Comparison of ENCODE assay signal across 8 cellular contexts in genomic region chr6:41921712-41921998, GRCh38. TPM values are rescaled to one million over a fixed set of nuclear protein-coding genes. Genes with fewer than 3 reads are reported as not detected.
DNase-seq lines count a peak whose midpoint lies in the region; ATAC-seq and TF ChIP-seq lines count a peak whose summit lies in the region.

No MANE protein-coding gene starts in this region.

- 0% methylated on average over 18 of the region's 20 CpGs; no CpG with 5 or more reads in 1 of the 2 experiments for WGBS in IMR-90 (ENCODE audit: extremely low coverage in 2 of 2, insufficient read length in 1 of 2), 2 experiments

- intact Hi-C loops in IMR-90 (cut with micrococcal nuclease): loop anchor here (2.0 to 5.0 kb wide), 3 partner anchors 75 to 135 kb away; partner anchors contain the start of gene TOMM6
- intact Hi-C loops in tibial artery (cut with DNase I; ENCODE audit: low total_unique reads): loop anchor here (5.0 kb wide), 1 partner anchor 121 kb away; no protein-coding TSS in a partner anchor

- POLR2A ChIA-PET in IMR-90 (lab: Charles Lee; ENCODE audit: unreplicated experiment): no interaction called here

- no peak for TF ChIP-seq CTCF in IMR-90 (conservative IDR thresholded peaks at IDR 0.05; ENCODE audit: low read depth, low read length)
- no peak for TF ChIP-seq CTCF in astrocyte of the cerebellum (IDR thresholded peaks at IDR 0.05; ENCODE audit: low read depth, low read length, missing control alignments)
- TF ChIP-seq CTCF in tibial artery (IDR thresholded peaks at IDR 0.05): no peak

- peak overlapping the region; percentile 68 for H3K56ac ChIP-seq in IMR-90 (ENCODE audit: extremely low read depth, insufficient read depth, low read length)

- H4K91ac ChIP-seq in IMR-90 (ENCODE audit: insufficient read depth, low read depth, low read length): peak overlapping the region; percentile 55

- H2BK5ac ChIP-seq in IMR-90 (ENCODE audit: low read depth, low read length, poor library complexity, severe bottlenecking): peak overlapping the region; percentile 64

- H3K4me3 ChIP-seq in IMR-90 (ENCODE audit: insufficient read depth, low read depth, low read length): peak overlapping the region; percentile 93
- peak overlapping the region; percentile 83 for H3K4me3 ChIP-seq in astrocyte of the cerebellum (ENCODE audit: low read depth, low read length)
- peak overlapping the region; percentile 80 to 81 for H3K4me3 ChIP-seq in tibial artery

- in situ Hi-C loops in IMR-90 (cut with MboI; ENCODE audit: low sequenced_read_pairs): no loop called here
- in situ Hi-C loops in astrocyte of the cerebellum (cut with HindIII; ENCODE audit: low sequenced_read_pairs): no loop called here

- dilution Hi-C loops in IMR-90 (cut with HindIII; ENCODE audit: low sequenced_read_pairs, unreplicated experiment): loop anchor here (10.0 kb wide), 1 partner anchor 123 kb away; no protein-coding TSS in a partner anchor

- H2AFZ ChIP-seq in IMR-90 (replicated peaks; ENCODE audit: low read length, poor library complexity): peak overlapping the region; percentile 99

- DNase-seq in IMR-90 (no peak), astrocyte of the cerebellum (ENCODE audit: low read depth) (no peak), left lobe of liver (ENCODE audit: low spot score) (no peak), tibial artery (no peak), amniotic stem cell (lab: John Stamatoyannopoulos, UW) (no peak), NCI-H2029 treated with DMSO at 0.1 percent for 48 hours (lab: John Stamatoyannopoulos, UW) (no peak)

- H3K9me1 ChIP-seq in IMR-90 (ENCODE audit: insufficient read depth, low read length): peaks cover 15% of the 10 kb centered on the region

- peak overlapping the region; percentile 82 for H3K23ac ChIP-seq in IMR-90 (ENCODE audit: low read depth, low read length)

- H3K9me3 ChIP-seq in IMR-90 (ENCODE audit: control insufficient read depth, insufficient read depth, low read length) (no peaks in the 10 kb centered on the region), tibial artery (no peaks in the 10 kb centered on the region)

- no peak overlapping the region for H2BK20ac ChIP-seq in IMR-90 (ENCODE audit: low read depth, low read length)

- TF ChIP-seq POLR2A in GM18505 (IDR thresholded peaks at IDR 0.05; ENCODE audit: borderline replicate concordance, extremely low read depth, insufficient read depth, insufficient read length) (no peak), IMR-90 (IDR thresholded peaks at IDR 0.05; ENCODE audit: low read depth, low read length) (no peak)

- BruUV-seq in IMR-90 (replicated peaks; lab: Mats Ljungman, UMichigan): no TSS peak

- H4K5ac ChIP-seq in IMR-90 (ENCODE audit: low read depth, low read length): peak overlapping the region; percentile 46; the same call in 1 of the 2 replicates

- H4K20me1 ChIP-seq in IMR-90 (ENCODE audit: insufficient read depth, low read length): peaks cover 11% of the 10 kb centered on the region

- H3K9ac ChIP-seq in IMR-90 (ENCODE audit: low read depth, low read length): peak overlapping the region; percentile 74

- peaks cover 16 to 64% of the 10 kb centered on the region in 2 experiments for H3K79me1 ChIP-seq in IMR-90 (ENCODE audit: low read depth in 1 of 2, low read length in 2 of 2)

- H3K36me3 ChIP-seq in IMR-90 (ENCODE audit: control insufficient read depth, insufficient read depth, low read length) (0 out of 2 replicates have a peak, but pooled peaks cover 5% of the 10 kb centered on the region), tibial artery (peaks cover 0 to 13% (median 1%) of the 10 kb centered on the region in 3 donors)

- H3K4ac ChIP-seq in IMR-90 (ENCODE audit: low read depth, low read length): peak overlapping the region; percentile 78

- H3K18ac ChIP-seq in IMR-90 (ENCODE audit: low read depth, low read length): no peak overlapping the region

- CTCF ChIA-PET in IMR-90 (lab: Yijun Ruan, JAX): interaction anchor here (0.9 to 1.5 kb wide), 6 partner anchors 17 to 134 kb away, joined by 3 to 6 read pairs (median 4); partner anchors contain the start of gene TOMM6

- H2AK9ac ChIP-seq in IMR-90 (replicated peaks; ENCODE audit: low read depth, low read length, poor library complexity): peak overlapping the region; percentile 100

- TF ChIP-seq RAD21 in IMR-90 (IDR thresholded peaks at IDR 0.05; ENCODE audit: low read length): no peak

- H3K27ac ChIP-seq in IMR-90 (ENCODE audit: insufficient read depth, low read length): peak overlapping the region; percentile 76
- H3K27ac ChIP-seq in tibial artery: peak overlapping the region; percentile 87 to 93

- peak overlapping the region; percentile 74 to 98; a peak in 3 of 4 replicates for H4K8ac ChIP-seq in IMR-90 (ENCODE audit: low read depth in 2 of 2, low read length in 2 of 2)

- peak overlapping the region; percentile 80 for H3K4me2 ChIP-seq in IMR-90 (ENCODE audit: low read depth, low read length)

- H2BK15ac ChIP-seq in IMR-90 (ENCODE audit: low read depth, low read length): 0 out of 3 replicates have a peak overlapping the region, but pooled peaks have one; percentile 4

- H3K27me3 ChIP-seq in IMR-90 (ENCODE audit: control insufficient read depth, insufficient read depth, low read length) (no peaks in the 10 kb centered on the region), tibial artery (no peaks in the 10 kb centered on the region)

- peak overlapping the region; percentile 67 for H2AK5ac ChIP-seq in IMR-90 (ENCODE audit: low read depth, low read length)

- peak overlapping the region; percentile 51; the same call in 1 of the 2 replicates for H3K14ac ChIP-seq in IMR-90 (replicated peaks; ENCODE audit: low read depth, low read length)

- peak; percentile 7 for ATAC-seq in GM18505 (IDR thresholded peaks at IDR 0.05; ENCODE audit: unreplicated experiment)
- ATAC-seq in IMR-90 (ENCODE audit: low read depth): peak; percentile 9
- peak; percentile 38 for ATAC-seq in left lobe of liver
- no peak for ATAC-seq in HG03378 (IDR thresholded peaks at IDR 0.05; ENCODE audit: unreplicated experiment)

- peak overlapping the region; percentile 28 for H2BK120ac ChIP-seq in IMR-90 (ENCODE audit: low read depth, low read length)

- peaks cover 10% of the 10 kb centered on the region for H3K4me1 ChIP-seq in IMR-90 (ENCODE audit: control insufficient read depth, insufficient read depth, low read length)
- H3K4me1 ChIP-seq in tibial artery: peaks cover 0 to 56% (median 38%) of the 10 kb centered on the region in 4 donors

TF ChIP-seq in IMR-90, 13 proteins besides CTCF, POLR2A, EP300 and RAD21:
- no peak for TF ChIP-seq USF2 (IDR thresholded peaks at IDR 0.05; ENCODE audit: low read depth, low read length)
- TF ChIP-seq CEBPB (IDR thresholded peaks at IDR 0.05; ENCODE audit: low read depth, low read length): no peak
- TF ChIP-seq CHD1 (IDR thresholded peaks at IDR 0.05; ENCODE audit: low read depth, low read length): no peak

RNA-seq across cellular contexts. Expression of gene BYSL, which starts 0.4 kb away (rescaled TPM):
- total RNA-seq in IMR-90 (2012; rRNA removed): 25.3 and 26.7 TPM in 2 replicates
- polyA plus RNA-seq in IMR-90 (2012; rRNA removed): 35.5 and 36.3 TPM in 2 replicates
- 23.5 and 24.9 TPM in 2 replicates for polyA plus RNA-seq in IMR-90 (2012; cell fraction: cytosol; rRNA removed)
- polyA plus RNA-seq in IMR-90 (2012; cell fraction: nucleus; rRNA removed; ENCODE audit: low replicate concordance): 29.1 and 39.6 TPM in 2 replicates
- total RNA-seq in left lobe of liver: 5.3 TPM

RNA-seq across cellular contexts. Expression of gene MED20, which starts 0.7 kb away (rescaled TPM):
- total RNA-seq in IMR-90 (2012; rRNA removed) (35.6 and 38.2 TPM in 2 replicates), left lobe of liver (9.4 TPM)
- 22.0 and 24.8 TPM in 2 replicates for polyA plus RNA-seq in IMR-90 (2012; rRNA removed)
- polyA plus RNA-seq in IMR-90 (2012; cell fraction: cytosol; rRNA removed): 16.4 and 20.3 TPM in 2 replicates
- 14.3 and 22.5 TPM in 2 replicates for polyA plus RNA-seq in IMR-90 (2012; cell fraction: nucleus; rRNA removed; ENCODE audit: low replicate concordance)

RNA-seq across cellular contexts. Expression of gene CCND3, which starts 20.0 kb away (rescaled TPM):
- total RNA-seq in IMR-90 (2012; rRNA removed) (19.2 and 19.4 TPM in 2 replicates), left lobe of liver (14.7 TPM)
- 61.9 and 63.8 TPM in 2 replicates for polyA plus RNA-seq in IMR-90 (2012; rRNA removed)
- 61.9 and 75.8 TPM in 2 replicates for polyA plus RNA-seq in IMR-90 (2012; cell fraction: cytosol; rRNA removed)
- polyA plus RNA-seq in IMR-90 (2012; cell fraction: nucleus; rRNA removed; ENCODE audit: low replicate concordance): 36.5 and 73.0 TPM in 2 replicates

RNA-seq across cellular contexts. Expression of gene USP49, which starts 26.5 kb away (rescaled TPM):
- total RNA-seq in IMR-90 (2012; rRNA removed) (1.4 TPM in 2 replicates), left lobe of liver (1.9 TPM)
- 1.4 and 2.1 TPM in 2 replicates for polyA plus RNA-seq in IMR-90 (2012; rRNA removed)
- 0.55 and 0.92 TPM in 2 replicates for polyA plus RNA-seq in IMR-90 (2012; cell fraction: cytosol; rRNA removed)
- 9.5 and 9.8 TPM in 2 replicates for polyA plus RNA-seq in IMR-90 (2012; cell fraction: nucleus; rRNA removed; ENCODE audit: low replicate concordance)
